Comparison of ENCODE assay signal across 9 cellular contexts in genomic region chr7:144513332-144513731, GRCh38.
DNase-seq lines count a peak whose midpoint lies in the region; ATAC-seq and TF ChIP-seq lines count a peak whose summit lies in the region.
"Had no signal": no experiment of that assay in that cellular context is flagged by ENCODE, and none has a peak within 500 bp of the region (broad histone marks: within the 10 kb centered on the region; RNA-seq: fewer than 3 reads in every experiment).

No MANE protein-coding gene starts in this region.

- no peak overlapping the region for H3K4me2 ChIP-seq in HCT116 (ENCODE audit: low read length)

- peak; percentile 83 for ATAC-seq in HCT116
- ATAC-seq in GM18502 (IDR thresholded peaks at IDR 0.05; ENCODE audit: poor library complexity, unreplicated experiment) = no peak
- no peak for ATAC-seq in HG03442 (IDR thresholded peaks at IDR 0.05; ENCODE audit: unreplicated experiment)
- ATAC-seq: mucosa of descending colon had no signal

- no peaks in the 10 kb centered on the region for H3K4me1 ChIP-seq in HCT116 (ENCODE audit: control insufficient read depth in 1 of 2, insufficient read depth in 2 of 2, low read length in 2 of 2)
- H3K4me1 ChIP-seq in NT2/D1 (ENCODE audit: insufficient read depth, insufficient read length) = no peaks in the 10 kb centered on the region
- peaks cover 3% of the 10 kb centered on the region for H3K4me1 ChIP-seq in effector memory CD4-positive, alpha-beta T cell (ENCODE audit: control insufficient read depth, insufficient read depth, low read length, poor library complexity, severe bottlenecking)

- H3K4me3 ChIP-seq in HCT116 (replicated peaks in 1 of 2; ENCODE audit: low read depth in 1 of 2, low read length in 2 of 2) (no peak overlapping the region), NT2/D1 (ENCODE audit: insufficient read length, low read depth) (no peak overlapping the region)
- H3K4me3 ChIP-seq in effector memory CD4-positive, alpha-beta T cell (ENCODE audit: insufficient read depth, low read depth, low read length, poor library complexity, severe bottlenecking) = no peak overlapping the region
- H3K4me3 ChIP-seq: mucosa of descending colon had no signal

- TF ChIP-seq POLR2A in HCT116 (IDR thresholded peaks at IDR 0.05; ENCODE audit: borderline replicate concordance, extremely low read depth, insufficient read depth, insufficient read length) = no peak

- intact Hi-C loops in HCT116 (cut with micrococcal nuclease) = loop anchor here (1.0 to 5.0 kb wide), 2 partner anchors 274 to 1579 kb away; no protein-coding TSS in a partner anchor

- DNase-seq in CMK (ENCODE audit: low read depth) (peak; percentile 14), HCT116 (ENCODE audit: low read depth, low spot score) (peak; percentile 35), NT2/D1 (ENCODE audit: low read depth, low spot score) (peak; percentile 22), foreskin melanocyte (peak; percentile 62), dedifferentiated amniotic fluid mesenchymal stem cell (ENCODE audit: extremely low spot score) (no peak)
- DNase-seq in effector memory CD4-positive, alpha-beta T cell = no peak

- no peaks in the 10 kb centered on the region for H3K79me2 ChIP-seq in HCT116 (ENCODE audit: insufficient read depth, low read length)

- RAD21 ChIA-PET in HCT116 (lab: Charles Lee; ENCODE audit: low non-redundant PET in 1 of 2, low total read pairs in 2 of 2, uncharacterized antibody in 2 of 2, unreplicated experiment in 2 of 2) = no interaction called here

- BruUV-seq in HCT116 (replicated peaks; lab: Mats Ljungman, UMichigan) = no TSS peak

- peak; percentile 73 for TF ChIP-seq RAD21 in HCT116 (IDR thresholded peaks at IDR 0.05; ENCODE audit: low read depth)

- no peak overlapping the region for H3K27ac ChIP-seq in HCT116 (ENCODE audit: low read depth, low read length)
- H3K27ac ChIP-seq in effector memory CD4-positive, alpha-beta T cell (ENCODE audit: insufficient read depth, low read length, poor library complexity, severe bottlenecking) = no peak overlapping the region

- H4K20me1 ChIP-seq in HCT116 (ENCODE audit: insufficient read depth) = no peaks in the 10 kb centered on the region

- CTCF ChIA-PET in HCT116 (lab: Charles Lee) = no interaction called here

- H3K36me3 ChIP-seq in HCT116 (ENCODE audit: control insufficient read depth in 1 of 2, insufficient read depth in 2 of 2, low read length in 2 of 2) (no peaks in the 10 kb centered on the region), NT2/D1 (ENCODE audit: insufficient read depth, insufficient read length, low read length) (no peaks in the 10 kb centered on the region)
- no peaks in the 10 kb centered on the region for H3K36me3 ChIP-seq in effector memory CD4-positive, alpha-beta T cell (ENCODE audit: control insufficient read depth, insufficient read depth, low read length)

- H3K9ac ChIP-seq in HCT116 (ENCODE audit: low read length) (no peak overlapping the region), NT2/D1 (ENCODE audit: insufficient read length, low read depth) (no peak overlapping the region)

- H3K9me2 ChIP-seq in HCT116 (ENCODE audit: insufficient read depth) = no peaks in the 10 kb centered on the region

- peak; percentile 23 to 55 (median 32); a peak in 4 of 6 replicates for TF ChIP-seq CTCF in HCT116 (IDR thresholded peaks at IDR 0.05 in 2 of 3, conservative IDR thresholded peaks at IDR 0.05 in 1 of 3; ENCODE audit: borderline replicate concordance in 1 of 3, insufficient read depth in 1 of 3, low read depth in 2 of 3, low read length in 2 of 3)

- H3K27me3 ChIP-seq in HCT116 (ENCODE audit: insufficient read depth, low read length) (no peaks in the 10 kb centered on the region), NT2/D1 (ENCODE audit: insufficient read depth, insufficient read length) (no peaks in the 10 kb centered on the region)
- no peaks in the 10 kb centered on the region for H3K27me3 ChIP-seq in effector memory CD4-positive, alpha-beta T cell (replicated peaks; ENCODE audit: control insufficient read depth, insufficient read depth, low read length, poor library complexity, severe bottlenecking)

- no peaks in the 10 kb centered on the region for H3K9me3 ChIP-seq in HCT116 (ENCODE audit: control insufficient read depth in 1 of 2, insufficient read depth in 1 of 2, low read depth in 1 of 2, low read length in 2 of 2)
- no peaks in the 10 kb centered on the region for H3K9me3 ChIP-seq in NT2/D1 (ENCODE audit: insufficient read depth, low read length)
- H3K9me3 ChIP-seq in effector memory CD4-positive, alpha-beta T cell (ENCODE audit: control insufficient read depth, low read length) = no peaks in the 10 kb centered on the region
- H3K9me3 ChIP-seq: mucosa of descending colon had no signal

- H2AFZ ChIP-seq in HCT116 (ENCODE audit: low read depth, low read length, poor library complexity, severe bottlenecking) = no peak overlapping the region

- POLR2A ChIA-PET in HCT116 (lab: Charles Lee) = no interaction called here

TF ChIP-seq in HCT116, 20 proteins besides CTCF, POLR2A, EP300 and RAD21:
- TF ChIP-seq SRF (IDR thresholded peaks at IDR 0.05; ENCODE audit: low read depth) (no peak), ZFX (IDR thresholded peaks at IDR 0.05) (no peak), ZNF274 (IDR thresholded peaks at IDR 0.05; ENCODE audit: low read depth, low read length) (no peak), CBX3 (IDR thresholded peaks at IDR 0.05; ENCODE audit: low read depth) (no peak), POLR2AphosphoS5 (IDR thresholded peaks at IDR 0.05; ENCODE audit: low read depth, low read length) (no peak), MAX (IDR thresholded peaks at IDR 0.05) (no peak), FOSL1 (IDR thresholded peaks at IDR 0.05; ENCODE audit: low read depth) (no peak), EZH2 (IDR thresholded peaks at IDR 0.05) (no peak), JUND (IDR thresholded peaks at IDR 0.05) (no peak), ZBTB33 (IDR thresholded peaks at IDR 0.05; ENCODE audit: extremely low read depth, insufficient replicate concordance, low read length) (no peak), YY1 (IDR thresholded peaks at IDR 0.05; ENCODE audit: extremely low read depth, insufficient replicate concordance, low read depth, low read length) (no peak)

Comparison
In these comparisons a context has a peak if more than half of its experiments do, and no peak if none do; other contexts are left out.
1. DNase-seq: peak in CMK (single experiment), HCT116 (single experiment), NT2/D1 (single experiment) and foreskin melanocyte (single experiment); none in effector memory CD4-positive, alpha-beta T cell (0 of 3) and dedifferentiated amniotic fluid mesenchymal stem cell (single experiment).